Comparison of ENCODE assay signal across 9 cellular contexts in genomic region chr2:17538844-17539554, GRCh38. TPM values are rescaled to one million over a fixed set of nuclear protein-coding genes. Genes with fewer than 3 reads are reported as not detected.
DNase-seq lines count a peak whose midpoint lies in the region; ATAC-seq and TF ChIP-seq lines count a peak whose summit lies in the region.
"Had no signal": no experiment of that assay in that cellular context is flagged by ENCODE, and none has a peak within 500 bp of the region (broad histone marks: within the 10 kb centered on the region; RNA-seq: fewer than 3 reads in every experiment).

No MANE protein-coding gene starts in this region.

- TF ChIP-seq RAD21 in IMR-90 (IDR thresholded peaks at IDR 0.05; ENCODE audit: low read length), result no peak

- POLR2A ChIA-PET in IMR-90 (lab: Charles Lee; ENCODE audit: unreplicated experiment), result no interaction called here
- POLR2A ChIA-PET in activated naive CD8-positive, alpha-beta T cell treated with anti-CD3 and anti-CD28 coated beads, Interleukin-2, amount 10 ng/mL, durations not matched to agents 7 days and 5 days (lab: Charles Lee), result no interaction called here

- in situ Hi-C loops in ACHN (cut with HindIII; ENCODE audit: low pct_ligation_motif_present, low pct_unique_long_range_greater_than_20kb, low sequenced_read_pairs) (no loop called here), IMR-90 (cut with MboI; ENCODE audit: low sequenced_read_pairs) (no loop called here)

- peaks cover 74% of the 10 kb centered on the region for H3K27me3 Mint-ChIP-seq in activated naive CD8-positive, alpha-beta T cell treated with anti-CD3 and anti-CD28 coated beads, Interleukin-2, amount 10 ng/mL, durations not matched to agents 7 days and 5 days
- peaks cover 59% of the 10 kb centered on the region for H3K27me3 Mint-ChIP-seq in activated naive CD4-positive, alpha-beta T cell treated with anti-CD3 and anti-CD28 coated beads for 36 hours (ENCODE audit: low read depth)

- H3K4me1 ChIP-seq in IMR-90 (ENCODE audit: control insufficient read depth, insufficient read depth, low read length), result no peaks in the 10 kb centered on the region; the same call in 1 of the 2 replicates
- peaks cover 0 to 18% of the 10 kb centered on the region in 2 donors for H3K4me1 ChIP-seq in right atrium auricular region

- ATAC-seq in GM19035 (IDR thresholded peaks at IDR 0.05; ENCODE audit: unreplicated experiment) (peak; percentile 62), IMR-90 (ENCODE audit: low read depth) (peak; percentile 78), HG02610 (IDR thresholded peaks at IDR 0.05; ENCODE audit: unreplicated experiment) (no peak)
- peak; percentile 42 for ATAC-seq in activated naive CD8-positive, alpha-beta T cell treated with anti-CD3 and anti-CD28 coated beads, Interleukin-2, amount 10 ng/mL, durations not matched to agents 7 days and 5 days (ENCODE audit: low read depth)

- H2AK9ac ChIP-seq in IMR-90 (replicated peaks; ENCODE audit: low read depth, low read length, poor library complexity), result peak overlapping the region; percentile 17

- dilution Hi-C loops in IMR-90 (cut with HindIII; ENCODE audit: low sequenced_read_pairs, unreplicated experiment), result no loop called here

- H2AFZ ChIP-seq in IMR-90 (replicated peaks; ENCODE audit: low read length, poor library complexity), result peak overlapping the region; percentile 80

- H3K79me1 ChIP-seq in IMR-90 (ENCODE audit: low read depth in 1 of 2, low read length in 2 of 2), result no peaks in the 10 kb centered on the region

- H3K4ac ChIP-seq in IMR-90 (ENCODE audit: low read depth, low read length), result no peak overlapping the region; the same call in 1 of the 2 replicates

- no peak overlapping the region for H2AK5ac ChIP-seq in IMR-90 (ENCODE audit: low read depth, low read length)

- no peak overlapping the region for H3K23ac ChIP-seq in IMR-90 (ENCODE audit: low read depth, low read length)

- H3K27ac ChIP-seq in IMR-90 (ENCODE audit: insufficient read depth, low read length) (no peak overlapping the region), right atrium auricular region (peak overlapping the region; percentile 75 to 94)

- peaks cover 9% of the 10 kb centered on the region for H3K4me1 Mint-ChIP-seq in activated naive CD8-positive, alpha-beta T cell treated with anti-CD3 and anti-CD28 coated beads, Interleukin-2, amount 10 ng/mL, durations not matched to agents 7 days and 5 days
- peaks cover 4% of the 10 kb centered on the region for H3K4me1 Mint-ChIP-seq in activated naive CD4-positive, alpha-beta T cell treated with anti-CD3 and anti-CD28 coated beads for 36 hours (ENCODE audit: low read depth)

- peak overlapping the region; percentile 81 for H3K4me2 ChIP-seq in IMR-90 (ENCODE audit: low read depth, low read length)

- no peak overlapping the region for H3K56ac ChIP-seq in IMR-90 (ENCODE audit: extremely low read depth, insufficient read depth, low read length)

- no peak overlapping the region for H3K9ac ChIP-seq in IMR-90 (ENCODE audit: low read depth, low read length)

- no peak for TF ChIP-seq POLR2A in IMR-90 (IDR thresholded peaks at IDR 0.05; ENCODE audit: low read depth, low read length)

- no peaks in the 10 kb centered on the region; the same call in 1 of the 2 replicates for H3K9me3 ChIP-seq in IMR-90 (ENCODE audit: control insufficient read depth, insufficient read depth, low read length)
- H3K9me3 ChIP-seq in right atrium auricular region, result no peaks in the 10 kb centered on the region

- peaks cover 5% of the 10 kb centered on the region for H3K36me3 Mint-ChIP-seq in activated naive CD8-positive, alpha-beta T cell treated with anti-CD3 and anti-CD28 coated beads, Interleukin-2, amount 10 ng/mL, durations not matched to agents 7 days and 5 days
- no peaks in the 10 kb centered on the region for H3K36me3 Mint-ChIP-seq in activated naive CD4-positive, alpha-beta T cell treated with anti-CD3 and anti-CD28 coated beads for 36 hours (ENCODE audit: low read depth)

- H3K18ac ChIP-seq in IMR-90 (ENCODE audit: low read depth, low read length), result no peak overlapping the region

- H3K9me3 Mint-ChIP-seq in activated naive CD8-positive, alpha-beta T cell treated with anti-CD3 and anti-CD28 coated beads, Interleukin-2, amount 10 ng/mL, durations not matched to agents 7 days and 5 days, result no peaks in the 10 kb centered on the region
- no peaks in the 10 kb centered on the region for H3K9me3 Mint-ChIP-seq in activated naive CD4-positive, alpha-beta T cell treated with anti-CD3 and anti-CD28 coated beads for 36 hours
- H3K9me3 Mint-ChIP-seq: dendritic cell treated with granulocyte-macrophage colony-stimulating factor and Interleukin-4, amounts not matched to agents 40 ng/mL and 50 ng/mL, for 4 days had no signal

- H3K9me1 ChIP-seq in IMR-90 (ENCODE audit: insufficient read depth, low read length), result no peaks in the 10 kb centered on the region

- no peak overlapping the region for H2BK20ac ChIP-seq in IMR-90 (ENCODE audit: low read depth, low read length)

- H3K36me3 ChIP-seq in IMR-90 (ENCODE audit: control insufficient read depth, insufficient read depth, low read length) (no peaks in the 10 kb centered on the region), right atrium auricular region (no peaks in the 10 kb centered on the region)

- H3K4me3 ChIP-seq in IMR-90 (ENCODE audit: insufficient read depth, low read depth, low read length) (peak overlapping the region; percentile 38), right atrium auricular region (peak overlapping the region; percentile 49), retinal pigment epithelial cell (ENCODE audit: low read length) (peak overlapping the region; percentile 69)

- H4K20me1 ChIP-seq in IMR-90 (ENCODE audit: insufficient read depth, low read length), result no peaks in the 10 kb centered on the region

- H3K14ac ChIP-seq in IMR-90 (replicated peaks; ENCODE audit: low read depth, low read length), result no peak overlapping the region

- peaks cover 31% of the 10 kb centered on the region for H3K27me3 ChIP-seq in IMR-90 (ENCODE audit: control insufficient read depth, insufficient read depth, low read length)
- H3K27me3 ChIP-seq in right atrium auricular region, result no peaks in the 10 kb centered on the region

- DNase-seq in ACHN, result peak; percentile 10
- DNase-seq in IMR-90, result peak; percentile 41
- DNase-seq in activated naive CD8-positive, alpha-beta T cell treated with anti-CD3 and anti-CD28 coated beads, Interleukin-2, amount 10 ng/mL, durations not matched to agents 7 days and 5 days, result peak; percentile 37
- DNase-seq in right atrium auricular region (ENCODE audit: low spot score), result peak; percentile 62
- DNase-seq in retinal pigment epithelial cell (ENCODE audit: low read depth), result no peak
- DNase-seq in activated naive CD4-positive, alpha-beta T cell treated with anti-CD3 and anti-CD28 coated beads for 36 hours, result no peak

- H4K5ac ChIP-seq in IMR-90 (ENCODE audit: low read depth, low read length), result no peak overlapping the region

- BruUV-seq in IMR-90 (replicated peaks; lab: Mats Ljungman, UMichigan), result no TSS peak

- TF ChIP-seq CTCF in IMR-90 (conservative IDR thresholded peaks at IDR 0.05; ENCODE audit: low read depth, low read length) (no peak), right atrium auricular region (IDR thresholded peaks at IDR 0.05) (no peak), retinal pigment epithelial cell (conservative IDR thresholded peaks at IDR 0.05; ENCODE audit: low read depth, low read length) (no peak)

- H2BK5ac ChIP-seq in IMR-90 (ENCODE audit: low read depth, low read length, poor library complexity, severe bottlenecking), result no peak overlapping the region

- no peak overlapping the region for H2BK15ac ChIP-seq in IMR-90 (ENCODE audit: low read depth, low read length)

- CTCF ChIA-PET in IMR-90 (lab: Yijun Ruan, JAX), result interaction anchor here (0.5 to 1.3 kb wide), 2 partner anchors 15 to 651 kb away, joined by 3 read pairs; no protein-coding TSS in a partner anchor
- CTCF ChIA-PET in activated naive CD4-positive, alpha-beta T cell treated with anti-CD3 and anti-CD28 coated beads for 36 hours (lab: Charles Lee), result no interaction called here

- no peak overlapping the region for H4K91ac ChIP-seq in IMR-90 (ENCODE audit: insufficient read depth, low read depth, low read length)

- H3K4me3 Mint-ChIP-seq in activated naive CD8-positive, alpha-beta T cell treated with anti-CD3 and anti-CD28 coated beads, Interleukin-2, amount 10 ng/mL, durations not matched to agents 7 days and 5 days, result no peak overlapping the region
- H3K4me3 Mint-ChIP-seq in activated naive CD4-positive, alpha-beta T cell treated with anti-CD3 and anti-CD28 coated beads for 36 hours, result no peak overlapping the region
- H3K4me3 Mint-ChIP-seq: dendritic cell treated with granulocyte-macrophage colony-stimulating factor and Interleukin-4, amounts not matched to agents 40 ng/mL and 50 ng/mL, for 4 days had no signal

- 1% methylated on average over 25 of the region's 52 CpGs; no CpG with 5 or more reads in 1 of the 2 experiments for WGBS in IMR-90 (ENCODE audit: extremely low coverage in 2 of 2, insufficient read length in 1 of 2), 2 experiments

- no peak overlapping the region for H2BK120ac ChIP-seq in IMR-90 (ENCODE audit: low read depth, low read length)

- no peak overlapping the region for H3K27ac Mint-ChIP-seq in activated naive CD8-positive, alpha-beta T cell treated with anti-CD3 and anti-CD28 coated beads, Interleukin-2, amount 10 ng/mL, durations not matched to agents 7 days and 5 days
- no peak overlapping the region for H3K27ac Mint-ChIP-seq in activated naive CD4-positive, alpha-beta T cell treated with anti-CD3 and anti-CD28 coated beads for 36 hours
- H3K27ac Mint-ChIP-seq: dendritic cell treated with granulocyte-macrophage colony-stimulating factor and Interleukin-4, amounts not matched to agents 40 ng/mL and 50 ng/mL, for 4 days had no signal

- no peak overlapping the region; a peak in 1 of 4 replicates for H4K8ac ChIP-seq in IMR-90 (ENCODE audit: low read depth in 2 of 2, low read length in 2 of 2)

- intact Hi-C loops in IMR-90 (cut with micrococcal nuclease), result loop anchor here (2.0 kb wide), 1 partner anchor 108 kb away; no protein-coding TSS in a partner anchor
- intact Hi-C loops in activated naive CD4-positive, alpha-beta T cell treated with anti-CD3 and anti-CD28 coated beads for 36 hours (cut with micrococcal nuclease), result no loop called here

RNA-seq across cellular contexts. Expression of gene VSNL1, which starts 1.5 kb away (rescaled TPM):
- total RNA-seq in IMR-90 (2012; rRNA removed), result 0.28 and 0.36 TPM in 2 replicates
- 0.24 and 0.32 TPM in 2 replicates for polyA plus RNA-seq in IMR-90 (2012; rRNA removed)
- 0.05 and 0.16 TPM in 2 replicates for polyA plus RNA-seq in IMR-90 (2012; cell fraction: cytosol; rRNA removed)
- 0.08 TPM in 1 of 2 replicates, not detected in the other for polyA plus RNA-seq in IMR-90 (2012; cell fraction: nucleus; rRNA removed; ENCODE audit: low replicate concordance)
- total RNA-seq in activated naive CD8-positive, alpha-beta T cell treated with anti-CD3 and anti-CD28 coated beads, Interleukin-2, amount 10 ng/mL, durations not matched to agents 7 days and 5 days, result not detected
- 10 to 100 TPM; 30.2 to 41.7 TPM for total RNA-seq in right atrium auricular region
- total RNA-seq in activated naive CD4-positive, alpha-beta T cell treated with anti-CD3 and anti-CD28 coated beads for 36 hours, result not detected

RNA-seq across cellular contexts. Expression of gene RAD51AP2, which starts 20.8 kb away (rescaled TPM):
- total RNA-seq in IMR-90 (2012; rRNA removed) (not detected in 2 replicates), right atrium auricular region (under 1 TPM; 0.22 to 0.28 TPM)
- not detected in 2 replicates for polyA plus RNA-seq in IMR-90 (2012; rRNA removed)
- polyA plus RNA-seq in IMR-90 (2012; cell fraction: cytosol; rRNA removed), result not detected in 2 replicates
- not detected in 2 replicates for polyA plus RNA-seq in IMR-90 (2012; cell fraction: nucleus; rRNA removed; ENCODE audit: low replicate concordance)
- not detected for total RNA-seq in activated naive CD8-positive, alpha-beta T cell treated with anti-CD3 and anti-CD28 coated beads, Interleukin-2, amount 10 ng/mL, durations not matched to agents 7 days and 5 days
- not detected for total RNA-seq in activated naive CD4-positive, alpha-beta T cell treated with anti-CD3 and anti-CD28 coated beads for 36 hours

Comparison
In these comparisons a context has a peak if more than half of its experiments do, and no peak if none do; other contexts are left out.
1. DNase-seq: peak in ACHN (single experiment), IMR-90 (single experiment), activated naive CD8-positive, alpha-beta T cell treated with anti-CD3 and anti-CD28 coated beads, Interleukin-2, amount 10 ng/mL, durations not matched to agents 7 days and 5 days (single experiment) and right atrium auricular region (single experiment); none in retinal pigment epithelial cell (single experiment) and activated naive CD4-positive, alpha-beta T cell treated with anti-CD3 and anti-CD28 coated beads for 36 hours (single experiment).
2. RNA of gene VSNL1, which starts 1.5 kb away (total RNA-seq): 30.2 to 41.7 TPM in right atrium auricular region; 0.28 to 0.36 TPM in IMR-90, not detected in activated naive CD8-positive, alpha-beta T cell treated with anti-CD3 and anti-CD28 coated beads, Interleukin-2, amount 10 ng/mL, durations not matched to agents 7 days and 5 days and not detected in activated naive CD4-positive, alpha-beta T cell treated with anti-CD3 and anti-CD28 coated beads for 36 hours; every median in the first group is over 10 times any median in the second.
3. Peak in every context shown above with its lines, with median percentiles within 50 percentile points of each other: H3K4me3 ChIP-seq.